In genomic region chr7:6855563-6856131, GRCh38 we compare ENCODE assay signal across 7 cellular contexts. TPM values are rescaled to one million over a fixed set of nuclear protein-coding genes. Genes with fewer than 3 reads are reported as not detected.
DNase-seq lines count a peak whose midpoint lies in the region; ATAC-seq, FAIRE-seq and TF ChIP-seq lines count a peak whose summit lies in the region.
"Not testable (repeated sequence)": the region's sequence is repeated elsewhere in the genome, so short reads cannot be mapped to it uniquely, and the experiment has no call there.

No MANE protein-coding gene starts in this region.

- not testable (repeated sequence) for TF ChIP-seq CTCF in bronchial epithelial cell (IDR thresholded peaks at IDR 0.05; ENCODE audit: insufficient read depth, low read length, severe bottlenecking); heart right ventricle (IDR thresholded peaks at IDR 0.05)

- H3K27me3 Mint-ChIP-seq in activated T-cell treated with anti-CD3 and anti-CD28 coated beads, Interleukin-2, amount 50 U/mL, for 24 hours = peaks cover 19% of the 10 kb centered on the region
- H3K27me3 Mint-ChIP-seq in naive B cell = peaks cover 3 to 31% (median 8%) of the 10 kb centered on the region in 3 donors

- not testable (repeated sequence) for H3K27ac Mint-ChIP-seq in activated T-cell treated with anti-CD3 and anti-CD28 coated beads, Interleukin-2, amount 50 U/mL, for 24 hours
- H3K27ac Mint-ChIP-seq in naive B cell = peak overlapping the region in 1 of 6 donors; percentile 12

- peak overlapping the region; percentile 56 for H3K9ac ChIP-seq in NT2/D1 (ENCODE audit: insufficient read length, low read depth)
- not testable (repeated sequence) for H3K9ac ChIP-seq in skeletal muscle satellite cell (ENCODE audit: low read depth, low read length)

- H3K4me2 ChIP-seq in skeletal muscle satellite cell (ENCODE audit: low read length) = peak overlapping the region; percentile 70

- not testable (repeated sequence) for FAIRE-seq in bronchial epithelial cell (lab: Jason Lieb, UNC)

- not testable (repeated sequence) for H3K9me3 ChIP-seq in NT2/D1 (ENCODE audit: insufficient read depth, low read length); heart right ventricle; skeletal muscle satellite cell (replicated peaks; ENCODE audit: low read length)

- peak; percentile 36 for DNase-seq in DMS 273 (lab: John Stamatoyannopoulos, UW; ENCODE audit: unreplicated experiment)
- DNase-seq in NT2/D1 (ENCODE audit: low read depth, low spot score); activated T-cell treated with anti-CD3 and anti-CD28 coated beads, Interleukin-2, amount 50 U/mL, for 24 hours; bronchial epithelial cell (ENCODE audit: low read depth); heart right ventricle; naive B cell: not testable (repeated sequence)

- 2 to 3% methylated on average over 24 to 37 of the region's 47 CpGs for WGBS in heart right ventricle, 2 donors

- not testable (repeated sequence) for H3K4me1 Mint-ChIP-seq in activated T-cell treated with anti-CD3 and anti-CD28 coated beads, Interleukin-2, amount 50 U/mL, for 24 hours (ENCODE audit: low read depth)
- H3K4me1 Mint-ChIP-seq in naive B cell = peaks cover 8 to 18% (median 16%) of the 10 kb centered on the region in 3 donors

- H3K4me3 ChIP-seq in NT2/D1 (ENCODE audit: insufficient read length, low read depth) (peak overlapping the region; percentile 36), bronchial epithelial cell (ENCODE audit: low read depth, low read length) (peak overlapping the region; percentile 38), heart right ventricle (peak overlapping the region in 9 of 10 donors; percentile 10 to 46 (median 42))
- H3K4me3 ChIP-seq in skeletal muscle satellite cell (ENCODE audit: low read length) = not testable (repeated sequence)

- not testable (repeated sequence) for H3K27me3 ChIP-seq in NT2/D1 (ENCODE audit: insufficient read depth, insufficient read length); bronchial epithelial cell (ENCODE audit: control insufficient read depth, insufficient read depth, low read length); skeletal muscle satellite cell (ENCODE audit: control insufficient read depth, insufficient read depth, low read length)
- H3K27me3 ChIP-seq in heart right ventricle = peaks cover 0 to 22% (median 11%) of the 10 kb centered on the region in 7 donors

- H3K27ac ChIP-seq in heart right ventricle = not testable (repeated sequence)

- H3K4me1 ChIP-seq in NT2/D1 (ENCODE audit: insufficient read depth, insufficient read length); heart right ventricle; skeletal muscle satellite cell (ENCODE audit: control insufficient read depth, insufficient read depth, low read length): not testable (repeated sequence)

- H3K4me3 Mint-ChIP-seq in activated T-cell treated with anti-CD3 and anti-CD28 coated beads, Interleukin-2, amount 50 U/mL, for 24 hours = peak overlapping the region; percentile 64
- H3K4me3 Mint-ChIP-seq in naive B cell = peak overlapping the region; percentile 71 to 88 (median 82)

- H3K9me3 Mint-ChIP-seq in activated T-cell treated with anti-CD3 and anti-CD28 coated beads, Interleukin-2, amount 50 U/mL, for 24 hours; naive B cell: not testable (repeated sequence)

- H3K36me3 Mint-ChIP-seq in activated T-cell treated with anti-CD3 and anti-CD28 coated beads, Interleukin-2, amount 50 U/mL, for 24 hours (ENCODE audit: low read depth); naive B cell: not testable (repeated sequence)

- intact Hi-C loops in heart right ventricle (cut with DNase I) = loop anchor here in 3 of 10 donors (10.0 kb wide), 2 partner anchors 341 to 531 kb away; no protein-coding TSS in a partner anchor

- H3K36me3 ChIP-seq in NT2/D1 (ENCODE audit: insufficient read depth, insufficient read length, low read length); bronchial epithelial cell (ENCODE audit: control insufficient read depth, insufficient read depth, low read length); heart right ventricle; skeletal muscle satellite cell (ENCODE audit: insufficient read depth, low read length): not testable (repeated sequence)

- ATAC-seq in heart right ventricle; naive B cell (ENCODE audit: low read depth in 2 of 2): not testable (repeated sequence)

RNA-seq across cellular contexts. Expression of gene CCZ1B, which starts 29.6 kb away (rescaled TPM):
- total RNA-seq in bronchial epithelial cell = 57.7 and 84.0 TPM in 2 replicates
- 10 to 100 TPM; 13.1 to 33.4 (median 23.7) TPM for total RNA-seq in heart right ventricle
- polyA plus RNA-seq in heart right ventricle = 10 to 100 TPM; 18.4 to 36.9 TPM
- polyA plus RNA-seq in naive B cell (ENCODE audit: low read depth in 6 of 6) = 10 to 100 TPM; 13.0 to 40.8 (median 29.7) TPM
- total RNA-seq in skeletal muscle satellite cell (2012; rRNA removed) = 42.1 and 45.2 TPM in 2 replicates
